Comparison of ENCODE assay signal across 19 cellular contexts in genomic region chr2:122032264-122032645, GRCh38.
"Had no signal": no experiment of that assay in that cellular context is flagged by ENCODE, and none has a peak within 500 bp of the region (broad histone marks: within the 10 kb centered on the region; RNA-seq: fewer than 3 reads in every experiment).

No MANE protein-coding gene starts in this region.

- H3K4me1 ChIP-seq: pancreas, uterus had no signal

- H3K36me3 Mint-ChIP-seq: naive thymus-derived CD8-positive, alpha-beta T cell had no signal

- H3K27ac Mint-ChIP-seq: naive thymus-derived CD8-positive, alpha-beta T cell; progenitor cell of endocrine pancreas had no signal

- FAIRE-seq: endometrium, frontal cortex, islet of Langerhans, pancreas, small intestine had no signal

- H3K36me3 ChIP-seq: heart right ventricle, pancreas, tibial artery, upper lobe of left lung, uterus had no signal

- H3K27ac ChIP-seq: dorsolateral prefrontal cortex, heart right ventricle, pancreas, tibial artery, upper lobe of left lung, uterus had no signal

- H3K9me3 ChIP-seq: mucosa of descending colon, pancreas, tibial artery, upper lobe of left lung, uterus had no signal

- H3K4me3 Mint-ChIP-seq: naive thymus-derived CD8-positive, alpha-beta T cell had no signal

- DNase-seq: cortex of kidney; effector CD8-positive, alpha-beta T cell; kidney glomerular epithelial cell; mucosa of descending colon; naive thymus-derived CD8-positive, alpha-beta T cell; small intestine; stimulated activated CD4-positive, alpha-beta T cell treated with anti-CD3 and anti-CD28 coated beads, Interleukin-12 subunit alpha, Interleukin-12 subunit beta, amount 100 ng/mL, for 4 hours; stimulated activated naive CD4-positive, alpha-beta T cell treated with Interleukin-2 at 50 U/mL for 16 hours; tibial artery; uterus had no signal

- H3K27me3 ChIP-seq: dorsolateral prefrontal cortex, pancreas, tibial artery, upper lobe of left lung, uterus had no signal

- H3K4me3 ChIP-seq: dorsolateral prefrontal cortex, heart right ventricle, mucosa of descending colon, pancreas, tibial artery, upper lobe of left lung, uterus had no signal

- ATAC-seq: esophagus mucosa; heart right ventricle; mucosa of descending colon; naive thymus-derived CD8-positive, alpha-beta T cell; pancreas had no signal
